8 cellular contexts compared by ENCODE assay signal in genomic region chr5:65623482-65623881, GRCh38. TPM values are rescaled to one million over a fixed set of nuclear protein-coding genes. Genes with fewer than 3 reads are reported as not detected.
DNase-seq lines count a peak whose midpoint lies in the region; ATAC-seq and TF ChIP-seq lines count a peak whose summit lies in the region.

No MANE protein-coding gene starts in this region.

- no peaks in the 10 kb centered on the region for H3K9me2 ChIP-seq in neural cell (ENCODE audit: insufficient read depth, low read length)

- no peaks in the 10 kb centered on the region for H3K9me3 ChIP-seq in CD4-positive, alpha-beta T cell (ENCODE audit: control insufficient read depth, low read length)
- H3K9me3 ChIP-seq in duodenal mucosa (ENCODE audit: control insufficient read depth in 1 of 2, low read length in 2 of 2) (no peaks in the 10 kb centered on the region), neural cell (ENCODE audit: low read length) (no peaks in the 10 kb centered on the region)

- no peak for TF ChIP-seq RAD21 in neural cell (conservative IDR thresholded peaks at IDR 0.05)

- intact Hi-C loops in CD4-positive, alpha-beta T cell (cut with DNase I, micrococcal nuclease): loop anchor here in 1 of 2 experiments (2.0 kb wide), 1 partner anchor 59 kb away; no protein-coding TSS in a partner anchor

- H3K36me3 Mint-ChIP-seq in CD4-positive, alpha-beta T cell (ENCODE audit: low read depth): peaks cover 53% of the 10 kb centered on the region

- H3K4me1 ChIP-seq in duodenal mucosa (ENCODE audit: control insufficient read depth in 1 of 2, insufficient read depth in 2 of 2, low read length in 2 of 2): peaks cover 22 to 24% of the 10 kb centered on the region in 2 donors

- H3K27ac ChIP-seq in CD4-positive, alpha-beta T cell (ENCODE audit: low read depth, low read length): peak overlapping the region; percentile 87
- H3K27ac ChIP-seq in duodenal mucosa (ENCODE audit: low read depth, low read length): no peak overlapping the region
- H3K27ac ChIP-seq in neural cell (ENCODE audit: low read length): peak overlapping the region; percentile 93
- H3K27ac ChIP-seq in caudate nucleus (ENCODE audit: low read depth, low read length): no peak overlapping the region

- H3K9ac ChIP-seq in duodenal mucosa (ENCODE audit: low read depth in 1 of 2, low read length in 2 of 2): peak overlapping the region; percentile 86 to 90
- H3K9ac ChIP-seq in neural cell (ENCODE audit: low read length): peak overlapping the region; percentile 97

- H3F3A ChIP-seq in neural cell (ENCODE audit: insufficient read depth, low read length, poor library complexity, severe bottlenecking): peaks cover 4% of the 10 kb centered on the region

- H3K4me3 ChIP-seq in NB4 (ENCODE audit: low read depth, low read length) (peak overlapping the region; percentile 97), duodenal mucosa (ENCODE audit: low read depth in 1 of 2, low read length in 2 of 2) (peak overlapping the region; percentile 98 to 100), neural cell (ENCODE audit: low read length) (peak overlapping the region; percentile 98)

- H4K20me1 ChIP-seq in neural cell (ENCODE audit: insufficient read depth): no peaks in the 10 kb centered on the region

- no peak for TF ChIP-seq CTCF in CD4-positive, alpha-beta T cell (IDR thresholded peaks at IDR 0.05)
- TF ChIP-seq CTCF in NB4 (IDR thresholded peaks at IDR 0.05; ENCODE audit: low read depth, low read length) (no peak), neural cell (IDR thresholded peaks at IDR 0.05; ENCODE audit: poor library complexity, severe bottlenecking) (no peak)

- no peak for ATAC-seq in CD4-positive, alpha-beta T cell (ENCODE audit: poor library complexity)
- no peak for ATAC-seq in GM18861 (IDR thresholded peaks at IDR 0.05; ENCODE audit: unreplicated experiment)

- no peaks in the 10 kb centered on the region for H3K27me3 Mint-ChIP-seq in CD4-positive, alpha-beta T cell

- CTCF ChIA-PET in CD4-positive, alpha-beta T cell (lab: Charles Lee): interaction anchor here (0.9 kb wide), 1 partner anchor 49 kb away, joined by 5 read pairs; no protein-coding TSS in a partner anchor

- no peak for DNase-seq in CD4-positive, alpha-beta T cell
- DNase-seq in NB4 (ENCODE audit: low read depth) (peak; percentile 6), caudate nucleus (lab: John Stamatoyannopoulos, UW) (no peak), glomerular visceral epithelial cell (ENCODE audit: extremely low spot score) (no peak)
- no peak for DNase-seq in stimulated activated CD4-positive, alpha-beta T cell treated with anti-CD3 and anti-CD28 coated beads, Interleukin-2, amount 100 ng/mL, for 24 hours

- H3K4me1 Mint-ChIP-seq in CD4-positive, alpha-beta T cell (ENCODE audit: low read depth): peaks cover 69% of the 10 kb centered on the region

- no peaks in the 10 kb centered on the region for H3K9me3 Mint-ChIP-seq in CD4-positive, alpha-beta T cell

- no peak for TF ChIP-seq EP300 in neural cell (conservative IDR thresholded peaks at IDR 0.05; ENCODE audit: poor library complexity, severe bottlenecking)

- H3K4me3 Mint-ChIP-seq in CD4-positive, alpha-beta T cell: peak overlapping the region; percentile 99

- H2AFZ ChIP-seq in neural cell (ENCODE audit: low read depth, low read length): peak overlapping the region; percentile 93

- POLR2A ChIA-PET in CD4-positive, alpha-beta T cell (lab: Charles Lee): interaction anchor here (0.6 to 3.8 kb wide), 15 partner anchors 10 to 521 kb away, joined by 3 to 72 read pairs (median 3); partner anchors contain the start of genes ADAMTS6, CENPK, ERBIN and NLN

- no peak for TF ChIP-seq POLR2A in NB4 (IDR thresholded peaks at IDR 0.05; ENCODE audit: extremely low read depth, insufficient read length)

- H3K36me3 ChIP-seq in duodenal mucosa (ENCODE audit: control insufficient read depth in 1 of 2, insufficient read depth in 2 of 2, low read length in 2 of 2) (no peaks in the 10 kb centered on the region), neural cell (ENCODE audit: insufficient read depth, low read length) (no peaks in the 10 kb centered on the region)

- peaks cover 83% of the 10 kb centered on the region for H3K79me2 ChIP-seq in neural cell (replicated peaks; ENCODE audit: insufficient read depth, low read length)

- H3K4me2 ChIP-seq in neural cell (ENCODE audit: low read length): peak overlapping the region; percentile 75

- no peaks in the 10 kb centered on the region for H3K27me3 ChIP-seq in CD4-positive, alpha-beta T cell (ENCODE audit: control insufficient read depth, insufficient read depth, low read length)
- H3K27me3 ChIP-seq in duodenal mucosa (ENCODE audit: control insufficient read depth in 1 of 2, insufficient read depth in 2 of 2, low read length in 2 of 2): no peaks in the 10 kb centered on the region
- H3K27me3 ChIP-seq in neural cell (ENCODE audit: insufficient read depth, low read depth, low read length): no peaks in the 10 kb centered on the region

- H3K27ac Mint-ChIP-seq in CD4-positive, alpha-beta T cell: peak overlapping the region; percentile 99

TF ChIP-seq in neural cell, 6 proteins besides CTCF, POLR2A, EP300 and RAD21:
- no peak for TF ChIP-seq MXI1 (conservative IDR thresholded peaks at IDR 0.05; ENCODE audit: poor library complexity, severe bottlenecking)
- TF ChIP-seq SMC3 (conservative IDR thresholded peaks at IDR 0.05; ENCODE audit: poor library complexity): no peak

RNA-seq across cellular contexts. Expression of gene TRIM23, which starts 0.7 kb away (rescaled TPM):
- total RNA-seq in CD4-positive, alpha-beta T cell: 10 to 100 TPM; 24.0 to 30.6 TPM
- 28.2 and 29.0 TPM in 2 replicates for polyA plus RNA-seq in neural cell
- 97.7 and 100 TPM in 2 replicates for polyA minus RNA-seq in neural cell

RNA-seq across cellular contexts. Expression of gene SHLD3, which starts 1.3 kb away (rescaled TPM):
- total RNA-seq in CD4-positive, alpha-beta T cell: 10 to 100 TPM; 11.5 to 11.7 TPM
- 20.9 and 26.8 TPM in 2 replicates for polyA plus RNA-seq in neural cell
- 20.2 and 20.5 TPM in 2 replicates for polyA minus RNA-seq in neural cell

RNA-seq across cellular contexts. Expression of gene TRAPPC13, which starts 1.3 kb away (rescaled TPM):
- total RNA-seq in CD4-positive, alpha-beta T cell: 10 to 100 TPM; 11.2 to 14.4 TPM
- 80.3 and 95.0 TPM in 2 replicates for polyA plus RNA-seq in neural cell
- polyA minus RNA-seq in neural cell: 55.5 and 68.3 TPM in 2 replicates

Comparison
In these comparisons a context has a peak if more than half of its experiments do, and no peak if none do; other contexts are left out.
1. H3K27ac ChIP-seq: peak in CD4-positive, alpha-beta T cell (single experiment) and neural cell (single experiment); none in duodenal mucosa (single experiment) and caudate nucleus (single experiment).
2. Peak in every context shown above with its lines, with median percentiles within 50 percentile points of each other: H3K4me3 ChIP-seq.